1 cellular context compared by ENCODE assay signal in genomic region chr1:156487862-156488261, GRCh38.
TF ChIP-seq lines count a peak whose summit lies in the region.

No MANE protein-coding gene starts in this region.

TF ChIP-seq in GM23338, 12 proteins besides CTCF, POLR2A, EP300 and RAD21 (continued from another document):
- TF ChIP-seq, protein P1, sequence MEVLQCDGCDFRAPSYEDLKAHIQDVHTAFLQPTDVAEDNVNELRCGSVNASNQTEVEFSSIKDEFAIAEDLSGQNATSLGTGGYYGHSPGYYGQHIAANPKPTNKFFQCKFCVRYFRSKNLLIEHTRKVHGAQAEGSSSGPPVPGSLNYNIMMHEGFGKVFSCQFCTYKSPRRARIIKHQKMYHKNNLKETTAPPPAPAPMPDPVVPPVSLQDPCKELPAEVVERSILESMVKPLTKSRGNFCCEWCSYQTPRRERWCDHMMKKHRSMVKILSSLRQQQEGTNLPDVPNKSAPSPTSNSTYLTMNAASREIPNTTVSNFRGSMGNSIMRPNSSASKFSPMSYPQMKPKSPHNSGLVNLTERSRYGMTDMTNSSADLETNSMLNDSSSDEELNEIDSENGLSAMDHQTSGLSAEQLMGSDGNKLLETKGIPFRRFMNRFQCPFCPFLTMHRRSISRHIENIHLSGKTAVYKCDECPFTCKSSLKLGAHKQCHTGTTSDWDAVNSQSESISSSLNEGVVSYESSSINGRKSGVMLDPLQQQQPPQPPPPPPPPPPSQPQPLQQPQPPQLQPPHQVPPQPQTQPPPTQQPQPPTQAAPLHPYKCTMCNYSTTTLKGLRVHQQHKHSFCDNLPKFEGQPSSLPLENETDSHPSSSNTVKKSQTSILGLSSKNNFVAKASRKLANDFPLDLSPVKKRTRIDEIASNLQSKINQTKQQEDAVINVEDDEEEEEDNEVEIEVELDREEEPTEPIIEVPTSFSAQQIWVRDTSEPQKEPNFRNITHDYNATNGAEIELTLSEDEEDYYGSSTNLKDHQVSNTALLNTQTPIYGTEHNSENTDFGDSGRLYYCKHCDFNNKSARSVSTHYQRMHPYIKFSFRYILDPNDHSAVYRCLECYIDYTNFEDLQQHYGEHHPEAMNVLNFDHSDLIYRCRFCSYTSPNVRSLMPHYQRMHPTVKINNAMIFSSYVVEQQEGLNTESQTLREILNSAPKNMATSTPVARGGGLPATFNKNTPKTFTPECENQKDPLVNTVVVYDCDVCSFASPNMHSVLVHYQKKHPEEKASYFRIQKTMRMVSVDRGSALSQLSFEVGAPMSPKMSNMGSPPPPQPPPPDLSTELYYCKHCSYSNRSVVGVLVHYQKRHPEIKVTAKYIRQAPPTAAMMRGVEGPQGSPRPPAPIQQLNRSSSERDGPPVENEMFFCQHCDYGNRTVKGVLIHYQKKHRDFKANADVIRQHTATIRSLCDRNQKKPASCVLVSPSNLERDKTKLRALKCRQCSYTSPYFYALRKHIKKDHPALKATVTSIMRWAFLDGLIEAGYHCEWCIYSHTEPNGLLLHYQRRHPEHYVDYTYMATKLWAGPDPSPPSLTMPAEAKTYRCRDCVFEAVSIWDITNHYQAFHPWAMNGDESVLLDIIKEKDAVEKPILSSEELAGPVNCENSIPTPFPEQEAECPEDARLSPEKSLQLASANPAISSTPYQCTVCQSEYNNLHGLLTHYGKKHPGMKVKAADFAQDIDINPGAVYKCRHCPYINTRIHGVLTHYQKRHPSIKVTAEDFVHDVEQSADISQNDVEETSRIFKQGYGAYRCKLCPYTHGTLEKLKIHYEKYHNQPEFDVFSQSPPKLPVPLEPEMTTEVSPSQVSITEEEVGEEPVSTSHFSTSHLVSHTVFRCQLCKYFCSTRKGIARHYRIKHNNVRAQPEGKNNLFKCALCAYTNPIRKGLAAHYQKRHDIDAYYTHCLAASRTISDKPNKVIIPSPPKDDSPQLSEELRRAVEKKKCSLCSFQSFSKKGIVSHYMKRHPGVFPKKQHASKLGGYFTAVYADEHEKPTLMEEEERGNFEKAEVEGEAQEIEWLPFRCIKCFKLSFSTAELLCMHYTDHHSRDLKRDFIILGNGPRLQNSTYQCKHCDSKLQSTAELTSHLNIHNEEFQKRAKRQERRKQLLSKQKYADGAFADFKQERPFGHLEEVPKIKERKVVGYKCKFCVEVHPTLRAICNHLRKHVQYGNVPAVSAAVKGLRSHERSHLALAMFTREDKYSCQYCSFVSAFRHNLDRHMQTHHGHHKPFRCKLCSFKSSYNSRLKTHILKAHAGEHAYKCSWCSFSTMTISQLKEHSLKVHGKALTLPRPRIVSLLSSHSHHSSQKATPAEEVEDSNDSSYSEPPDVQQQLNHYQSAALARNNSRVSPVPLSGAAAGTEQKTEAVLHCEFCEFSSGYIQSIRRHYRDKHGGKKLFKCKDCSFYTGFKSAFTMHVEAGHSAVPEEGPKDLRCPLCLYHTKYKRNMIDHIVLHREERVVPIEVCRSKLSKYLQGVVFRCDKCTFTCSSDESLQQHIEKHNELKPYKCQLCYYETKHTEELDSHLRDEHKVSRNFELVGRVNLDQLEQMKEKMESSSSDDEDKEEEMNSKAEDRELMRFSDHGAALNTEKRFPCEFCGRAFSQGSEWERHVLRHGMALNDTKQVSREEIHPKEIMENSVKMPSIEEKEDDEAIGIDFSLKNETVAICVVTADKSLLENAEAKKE (CRISPR knock-in tag; IDR thresholded peaks at IDR 0.05) = no peak
- TF ChIP-seq EZH2 (IDR thresholded peaks at IDR 0.05; ENCODE audit: low read depth, unreplicated experiment) (no peak), POLR2AphosphoS5 (IDR thresholded peaks at IDR 0.05; ENCODE audit: low read depth) (no peak), JUNB (IDR thresholded peaks at IDR 0.05; ENCODE audit: unreplicated experiment) (no peak), EZH2phosphoT487 (IDR thresholded peaks at IDR 0.05; ENCODE audit: unreplicated experiment) (no peak), CREB1 (CRISPR knock-in tag; IDR thresholded peaks at IDR 0.05; ENCODE audit: low read depth) (no peak), NANOG (IDR thresholded peaks at IDR 0.05; ENCODE audit: borderline replicate concordance) (no peak), STAT1 (IDR thresholded peaks at IDR 0.05; ENCODE audit: unreplicated experiment) (no peak)
- TF ChIP-seq, protein P2, sequence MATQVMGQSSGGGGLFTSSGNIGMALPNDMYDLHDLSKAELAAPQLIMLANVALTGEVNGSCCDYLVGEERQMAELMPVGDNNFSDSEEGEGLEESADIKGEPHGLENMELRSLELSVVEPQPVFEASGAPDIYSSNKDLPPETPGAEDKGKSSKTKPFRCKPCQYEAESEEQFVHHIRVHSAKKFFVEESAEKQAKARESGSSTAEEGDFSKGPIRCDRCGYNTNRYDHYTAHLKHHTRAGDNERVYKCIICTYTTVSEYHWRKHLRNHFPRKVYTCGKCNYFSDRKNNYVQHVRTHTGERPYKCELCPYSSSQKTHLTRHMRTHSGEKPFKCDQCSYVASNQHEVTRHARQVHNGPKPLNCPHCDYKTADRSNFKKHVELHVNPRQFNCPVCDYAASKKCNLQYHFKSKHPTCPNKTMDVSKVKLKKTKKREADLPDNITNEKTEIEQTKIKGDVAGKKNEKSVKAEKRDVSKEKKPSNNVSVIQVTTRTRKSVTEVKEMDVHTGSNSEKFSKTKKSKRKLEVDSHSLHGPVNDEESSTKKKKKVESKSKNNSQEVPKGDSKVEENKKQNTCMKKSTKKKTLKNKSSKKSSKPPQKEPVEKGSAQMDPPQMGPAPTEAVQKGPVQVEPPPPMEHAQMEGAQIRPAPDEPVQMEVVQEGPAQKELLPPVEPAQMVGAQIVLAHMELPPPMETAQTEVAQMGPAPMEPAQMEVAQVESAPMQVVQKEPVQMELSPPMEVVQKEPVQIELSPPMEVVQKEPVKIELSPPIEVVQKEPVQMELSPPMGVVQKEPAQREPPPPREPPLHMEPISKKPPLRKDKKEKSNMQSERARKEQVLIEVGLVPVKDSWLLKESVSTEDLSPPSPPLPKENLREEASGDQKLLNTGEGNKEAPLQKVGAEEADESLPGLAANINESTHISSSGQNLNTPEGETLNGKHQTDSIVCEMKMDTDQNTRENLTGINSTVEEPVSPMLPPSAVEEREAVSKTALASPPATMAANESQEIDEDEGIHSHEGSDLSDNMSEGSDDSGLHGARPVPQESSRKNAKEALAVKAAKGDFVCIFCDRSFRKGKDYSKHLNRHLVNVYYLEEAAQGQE (IDR thresholded peaks at IDR 0.05; ENCODE audit: unreplicated experiment) = no peak
